In genomic region chr4:24488399-24489164, GRCh38 we compare ENCODE assay signal across 9 cellular contexts.
DNase-seq lines count a peak whose midpoint lies in the region; ATAC-seq and TF ChIP-seq lines count a peak whose summit lies in the region.
"Had no signal": no experiment of that assay in that cellular context is flagged by ENCODE, and none has a peak within 500 bp of the region (broad histone marks: within the 10 kb centered on the region; RNA-seq: fewer than 3 reads in every experiment).

No MANE protein-coding gene starts in this region.

- H3K9me3 ChIP-seq in HEK293 (ENCODE audit: control insufficient read depth, insufficient read depth, low read depth, low read length) = no peaks in the 10 kb centered on the region
- peaks cover 2% of the 10 kb centered on the region for H3K9me3 ChIP-seq in WERI-Rb-1 (ENCODE audit: severe bottlenecking)
- H3K9me3 ChIP-seq in liver (ENCODE audit: control insufficient read depth in 4 of 4, low read length in 3 of 4) = no peaks in the 10 kb centered on the region
- H3K9me3 ChIP-seq: BLaER1 treated with 17β-estradiol and CSF1 and Interleukin-3, amounts not matched to agents 10 nM and 100 nM had no signal

- no peak overlapping the region for H3K4me3 Mint-ChIP-seq in central memory CD8-positive, alpha-beta T cell

- TF ChIP-seq CTCF in HEK293 (tag by site-specific recombination; IDR thresholded peaks at IDR 0.05) (no peak), NB4 (IDR thresholded peaks at IDR 0.05; ENCODE audit: low read depth, low read length) (peak; percentile 97), WERI-Rb-1 (IDR thresholded peaks at IDR 0.05; ENCODE audit: low read depth, low read length) (peak; percentile 95), liver (IDR thresholded peaks at IDR 0.05; ENCODE audit: low read depth, low read length, missing input control) (peak; percentile 80)

- no peaks in the 10 kb centered on the region for H3K27me3 ChIP-seq in WERI-Rb-1 (ENCODE audit: insufficient read depth, low read depth, severe bottlenecking)
- H3K27me3 ChIP-seq in liver (ENCODE audit: control insufficient read depth in 4 of 4, insufficient read depth in 4 of 4, low read length in 3 of 4) = no peaks in the 10 kb centered on the region
- H3K27me3 ChIP-seq: BLaER1 treated with 17β-estradiol and CSF1 and Interleukin-3, amounts not matched to agents 10 nM and 100 nM had no signal

- no peak overlapping the region for H3K9ac ChIP-seq in liver (ENCODE audit: low read depth in 1 of 2, low read length in 2 of 2)
- H3K9ac ChIP-seq: BLaER1 treated with 17β-estradiol and CSF1 and Interleukin-3, amounts not matched to agents 10 nM and 100 nM had no signal

- no peak for TF ChIP-seq POLR2A in NB4 (IDR thresholded peaks at IDR 0.05; ENCODE audit: extremely low read depth, insufficient read length)

- H3K4me1 ChIP-seq in HEK293 (ENCODE audit: control insufficient read depth, insufficient read depth, low read length) (no peaks in the 10 kb centered on the region), liver (ENCODE audit: control insufficient read depth in 4 of 4, insufficient read depth in 4 of 4, low read length in 3 of 4) (no peaks in the 10 kb centered on the region)
- H3K4me1 ChIP-seq: BLaER1 treated with 17β-estradiol and CSF1 and Interleukin-3, amounts not matched to agents 10 nM and 100 nM had no signal

- DNase-seq in NCI-H1417 (lab: John Stamatoyannopoulos, UW) = peak; percentile 39 to 77 (median 67)
- DNase-seq in NCI-H1417 treated with DMSO at 0.1 percent for 48 hours (lab: John Stamatoyannopoulos, UW) = no peak
- peak; percentile 74 for DNase-seq in NB4 (ENCODE audit: low read depth)
- peak; percentile 85 for DNase-seq in WERI-Rb-1
- peak; percentile 13 to 48 for DNase-seq in central memory CD8-positive, alpha-beta T cell (ENCODE audit: low spot score in 2 of 2)
- peak; percentile 51 for DNase-seq in stimulated activated CD8-positive, alpha-beta memory T cell treated with anti-CD3 and anti-CD28 coated beads, Interleukin-15, amount 100 ng/mL, for 24 hours (ENCODE audit: low read depth)

- 26% methylated on average over 15 of the region's 15 CpGs for WGBS in liver

- no peaks in the 10 kb centered on the region for H3K36me3 Mint-ChIP-seq in central memory CD8-positive, alpha-beta T cell (ENCODE audit: insufficient read depth)

- H3K27ac ChIP-seq in HEK293 (ENCODE audit: extremely low read depth, low read depth, low read length) (no peak overlapping the region), WERI-Rb-1 (no peak overlapping the region), liver (ENCODE audit: low read depth in 1 of 2, low read length in 2 of 2) (no peak overlapping the region)
- H3K27ac ChIP-seq: BLaER1 treated with 17β-estradiol and CSF1 and Interleukin-3, amounts not matched to agents 10 nM and 100 nM had no signal

- TF ChIP-seq RAD21 in liver (IDR thresholded peaks at IDR 0.05) = peak; percentile 87 to 92

- no peaks in the 10 kb centered on the region for H3K4me1 Mint-ChIP-seq in central memory CD8-positive, alpha-beta T cell

- POLR2A ChIA-PET in HEK293 (lab: Yijun Ruan, JAX) = no interaction called here

- no peak overlapping the region for H3K27ac Mint-ChIP-seq in central memory CD8-positive, alpha-beta T cell (ENCODE audit: low read depth)

- H3K36me3 ChIP-seq in HEK293 (ENCODE audit: control insufficient read depth in 2 of 2, insufficient read depth in 1 of 2, low read length in 2 of 2) (no peaks in the 10 kb centered on the region), WERI-Rb-1 (no peaks in the 10 kb centered on the region), liver (ENCODE audit: control insufficient read depth in 4 of 4, insufficient read depth in 3 of 4, low read depth in 1 of 4, low read length in 3 of 4) (no peaks in the 10 kb centered on the region)
- H3K36me3 ChIP-seq: BLaER1 treated with 17β-estradiol and CSF1 and Interleukin-3, amounts not matched to agents 10 nM and 100 nM had no signal

- H3K4me3 ChIP-seq in HEK293 (ENCODE audit: low read depth, low read length) = no peak overlapping the region
- H3K4me3 ChIP-seq in NB4 (ENCODE audit: low read depth, low read length) = no peak overlapping the region
- no peak overlapping the region for H3K4me3 ChIP-seq in WERI-Rb-1 (ENCODE audit: low read depth, low read length)
- no peak overlapping the region for H3K4me3 ChIP-seq in liver (ENCODE audit: low read depth in 1 of 3, low read length in 3 of 3)
- H3K4me3 ChIP-seq: BLaER1 treated with 17β-estradiol and CSF1 and Interleukin-3, amounts not matched to agents 10 nM and 100 nM had no signal

- H3K27me3 Mint-ChIP-seq in central memory CD8-positive, alpha-beta T cell = peaks cover 41% of the 10 kb centered on the region

- no peak for ATAC-seq in central memory CD8-positive, alpha-beta T cell (replicated peaks; ENCODE audit: extremely low read depth, poor library complexity, severe bottlenecking)

- CTCF ChIA-PET in HEK293 (lab: Yijun Ruan, JAX) = interaction anchor here (0.7 to 3.3 kb wide), 14 partner anchors 9 to 663 kb away, joined by 3 to 17 read pairs (median 4); no protein-coding TSS in a partner anchor

- no peaks in the 10 kb centered on the region for H3K9me3 Mint-ChIP-seq in central memory CD8-positive, alpha-beta T cell

TF ChIP-seq in HEK293, 187 proteins besides CTCF, POLR2A, EP300 and RAD21:
- TF ChIP-seq PRDM10 (tag by site-specific recombination; IDR thresholded peaks at IDR 0.05) = peak; percentile 46
- no peak for TF ChIP-seq ZNF777 (tag by site-specific recombination; IDR thresholded peaks at IDR 0.05; ENCODE audit: borderline replicate concordance)
- TF ChIP-seq ZNF654 (tag by site-specific recombination; IDR thresholded peaks at IDR 0.05; ENCODE audit: low read depth) = peak; percentile 61
- TF ChIP-seq ZBTB17 (tag by site-specific recombination; IDR thresholded peaks at IDR 0.05) = peak; percentile 36; the same call in 1 of the 2 replicates
- TF ChIP-seq ZNF426 (tag by site-specific recombination; IDR thresholded peaks at IDR 0.05) = no peak
- TF ChIP-seq ZNF624 (tag by site-specific recombination; IDR thresholded peaks at IDR 0.05) = no peak

TF ChIP-seq in liver, 16 proteins besides CTCF, POLR2A, EP300 and RAD21:
- TF ChIP-seq RXRA (IDR thresholded peaks at IDR 0.05) = peak in 1 of 2 donors; percentile 19
- TF ChIP-seq SP1 (IDR thresholded peaks at IDR 0.05) = no peak
- no peak for TF ChIP-seq FOXA2 (IDR thresholded peaks at IDR 0.05)
- no peak for TF ChIP-seq HNF4A (conservative IDR thresholded peaks at IDR 0.05)
